ENCODE assay signal across 8 cellular contexts in the genomic region with DNA sequence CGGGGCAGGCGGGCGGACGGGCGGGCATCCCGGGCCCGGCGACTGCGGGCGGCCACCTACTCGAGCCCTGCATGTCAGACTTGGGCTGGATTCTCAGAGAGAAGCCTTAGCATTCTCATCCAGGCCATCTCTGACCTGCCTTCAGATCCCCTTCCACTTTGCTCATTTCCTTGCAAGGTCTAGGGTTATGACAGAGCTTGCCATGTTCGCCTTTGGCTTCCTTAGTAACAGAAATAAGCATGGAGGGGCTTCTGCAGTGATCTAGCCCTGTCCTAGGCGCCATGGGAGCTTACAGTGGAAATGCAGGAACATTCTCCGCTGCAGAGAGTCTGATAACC. TPM values are rescaled to one million over a fixed set of nuclear protein-coding genes. Genes with fewer than 3 reads are reported as not detected.
DNase-seq lines count a peak whose midpoint lies in the region; ATAC-seq and TF ChIP-seq lines count a peak whose summit lies in the region.

No MANE protein-coding gene starts in this region.

- no peak for DNase-seq in AG10803 (ENCODE audit: low read depth)
- no peak for DNase-seq in mammary epithelial cell
- DNase-seq in inferior parietal cortex (ENCODE audit: extremely low spot score) = no peak
- no peak for DNase-seq in sciatic nerve (ENCODE audit: low spot score)
- no peak for DNase-seq in activated CD4-positive, CD25-positive, alpha-beta regulatory T cell (lab: John Stamatoyannopoulos, UW)

- BruUV-seq in mammary epithelial cell (replicated peaks; lab: Mats Ljungman, UMichigan) = TSS peak; percentile 10

- dilution Hi-C loops in mammary epithelial cell (cut with HindIII; ENCODE audit: low sequenced_read_pairs) = loop anchor here (5.0 kb wide), 1 partner anchor 101 kb away; no protein-coding TSS in a partner anchor

- TF ChIP-seq CTCF in AG10803 (conservative IDR thresholded peaks at IDR 0.05; ENCODE audit: low read length) (no peak), mammary epithelial cell (conservative IDR thresholded peaks at IDR 0.05 in 1 of 2, IDR thresholded peaks at IDR 0.05 in 1 of 2; ENCODE audit: extremely low read depth in 1 of 2, insufficient read depth in 1 of 2, low read depth in 1 of 2, low read length in 2 of 2) (no peak)

- ATAC-seq in HG02884 (IDR thresholded peaks at IDR 0.05; ENCODE audit: unreplicated experiment) (no peak), sciatic nerve (no peak)

- H3K36me3 ChIP-seq in HUES6 (ENCODE audit: control insufficient read depth, insufficient read depth, low read length) (no peaks in the 10 kb centered on the region), mammary epithelial cell (ENCODE audit: insufficient read depth, low read length) (no peaks in the 10 kb centered on the region), mucosa of stomach (ENCODE audit: control insufficient read depth, insufficient read depth, low read length) (no peaks in the 10 kb centered on the region)

- H3K79me2 ChIP-seq in mammary epithelial cell (ENCODE audit: insufficient read depth, low read length) = peaks cover 37% of the 10 kb centered on the region

- H3K9me3 ChIP-seq in HUES6 (ENCODE audit: control insufficient read depth, insufficient read depth, low read depth, low read length) (no peaks in the 10 kb centered on the region), mammary epithelial cell (replicated peaks; ENCODE audit: insufficient read depth, low read length) (no peaks in the 10 kb centered on the region), mucosa of stomach (ENCODE audit: control insufficient read depth, low read length) (no peaks in the 10 kb centered on the region)

- 50% methylated on average over 2 of the region's 14 CpGs for WGBS in mammary epithelial cell (ENCODE audit: low coverage, missing lambda C conversion rate)

- H4K20me1 ChIP-seq in mammary epithelial cell (ENCODE audit: insufficient read depth, low read length) = no peaks in the 10 kb centered on the region

- H3K27ac ChIP-seq in HUES6 (ENCODE audit: low read depth, low read length) (peak overlapping the region; percentile 64; the same call in 1 of the 2 replicates), mammary epithelial cell (ENCODE audit: insufficient read depth, low read depth, low read length) (no peak overlapping the region)

- CTCF ChIA-PET in mammary epithelial cell (lab: Charles Lee; ENCODE audit: low non-redundant PET) = interaction anchor here (0.6 kb wide), 2 partner anchors 116 to 118 kb away, joined by 3 to 9 read pairs; no protein-coding TSS in a partner anchor

- H3K27me3 ChIP-seq in HUES6 (ENCODE audit: control insufficient read depth, insufficient read depth, low read length) (no peaks in the 10 kb centered on the region; the same call in 1 of the 2 replicates), mammary epithelial cell (ENCODE audit: insufficient read depth, low read length) (no peaks in the 10 kb centered on the region), mucosa of stomach (ENCODE audit: control insufficient read depth, insufficient read depth, low read length) (no peaks in the 10 kb centered on the region)

- peak overlapping the region; percentile 85 for H2AFZ ChIP-seq in mammary epithelial cell (ENCODE audit: low read depth, low read length)

- peak overlapping the region; percentile 86 for H3K4me2 ChIP-seq in mammary epithelial cell (ENCODE audit: insufficient read depth, low read depth, low read length)

- peak overlapping the region; percentile 70 for H3K9ac ChIP-seq in HUES6 (ENCODE audit: low read length)
- peak overlapping the region; percentile 69 for H3K9ac ChIP-seq in mammary epithelial cell (ENCODE audit: insufficient read depth, low read length)
- H3K9ac ChIP-seq in mucosa of stomach (ENCODE audit: low read length) = peak overlapping the region; percentile 63

- intact Hi-C loops in mammary epithelial cell (cut with micrococcal nuclease) (loop anchor here (1.0 to 2.0 kb wide), 2 partner anchors 92 to 134 kb away; no protein-coding TSS in a partner anchor), sciatic nerve (cut with DNase I) (no loop called here)

- H3K4me3 ChIP-seq in AG10803 (ENCODE audit: low read length) (peak overlapping the region; percentile 68), HUES6 (ENCODE audit: low read depth, low read length) (peak overlapping the region; percentile 95), mammary epithelial cell (replicated peaks in 1 of 3; ENCODE audit: insufficient read depth in 1 of 3, low read depth in 2 of 3, low read length in 3 of 3) (peak overlapping the region; percentile 54 to 92 (median 76)), mucosa of stomach (ENCODE audit: low read length) (peak overlapping the region; percentile 69)

- H3K4me1 ChIP-seq in HUES6 (ENCODE audit: control insufficient read depth, insufficient read depth, low read length) (peaks cover 23% of the 10 kb centered on the region; the same call in 1 of the 2 replicates), mammary epithelial cell (ENCODE audit: insufficient read depth, low read length) (peaks cover 38% of the 10 kb centered on the region), mucosa of stomach (ENCODE audit: control insufficient read depth, insufficient read depth, low read length) (peaks cover 31% of the 10 kb centered on the region)

- in situ Hi-C loops in mammary epithelial cell (cut with MboI; ENCODE audit: low sequenced_read_pairs in 2 of 2) = loop anchor here in 1 of 2 donors (10.0 kb wide), 1 partner anchor 92 kb away; no protein-coding TSS in a partner anchor

RNA-seq across cellular contexts. Expression of a gene that starts 0.6 kb away (rescaled TPM):
- total RNA-seq in mammary epithelial cell (10 to 100 TPM; 35.1 to 41.2 TPM), sciatic nerve (35.5 TPM)
- 17.1 TPM for polyA plus RNA-seq in mammary epithelial cell
- 57.2 TPM for polyA minus RNA-seq in mammary epithelial cell
